ENCODE assay signal across 11 cellular contexts in the genomic region with DNA sequence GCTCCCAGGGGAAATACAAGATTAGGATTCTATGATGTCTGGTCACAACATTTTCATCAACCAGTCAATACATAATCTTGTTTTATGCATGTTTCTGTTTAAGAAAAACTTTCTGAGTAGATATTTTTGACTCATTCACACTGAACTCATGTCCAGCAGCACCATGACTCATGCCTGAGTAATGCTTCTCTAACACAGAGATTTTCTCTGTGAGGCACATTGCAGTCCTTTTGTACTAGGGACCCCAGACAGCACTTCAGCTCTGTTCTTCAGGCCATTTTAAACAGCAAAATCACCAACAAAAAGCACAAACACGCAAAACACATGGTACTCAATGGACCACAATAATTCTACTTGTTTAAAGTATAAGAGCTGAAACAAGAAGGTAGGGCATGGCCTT.
A peak's percentile ranks its signal among the peaks of the same experiment; 100 is the strongest.
DNase-seq lines count a peak whose midpoint lies in the region; ATAC-seq, FAIRE-seq and TF ChIP-seq lines count a peak whose summit lies in the region.
"Had no signal": no experiment of that assay in that cellular context is flagged by ENCODE, and none has a peak within 500 bp of the region (broad histone marks: within the 10 kb centered on the region; RNA-seq: fewer than 3 reads in every experiment).

No MANE protein-coding gene starts in this region.

- peak; percentile 97 for FAIRE-seq in RCC 7860 (lab: Jason Lieb, UNC)

- no peak for TF ChIP-seq CTCF in epithelial cell of proximal tubule (conservative IDR thresholded peaks at IDR 0.05; ENCODE audit: low read depth, low read length)
- no peak for TF ChIP-seq CTCF in omental fat pad (IDR thresholded peaks at IDR 0.05)

- ATAC-seq in omental fat pad (ENCODE audit: low FRiP score) = peak; percentile 89
- ATAC-seq in HG03565 (IDR thresholded peaks at IDR 0.05; ENCODE audit: unreplicated experiment) = no peak
- ATAC-seq: T-helper 17 cell had no signal

- H3K4me3 ChIP-seq in epithelial cell of proximal tubule (ENCODE audit: low read depth, low read length) = no peak overlapping the region
- H3K4me3 ChIP-seq: tibial artery had no signal

- DNase-seq in Daoy (ENCODE audit: low read depth) (peak; percentile 73), RCC 7860 (ENCODE audit: low spot score) (peak; percentile 71), epithelial cell of proximal tubule (ENCODE audit: low read depth) (peak; percentile 56), omental fat pad (ENCODE audit: low spot score) (no peak), NCI-H1092 (lab: John Stamatoyannopoulos, UW) (no peak), retina (no peak), amygdala (lab: John Stamatoyannopoulos, UW) (no peak)
- DNase-seq: DMS 273 treated with DMSO at 0.1 percent for 48 hours, T-helper 17 cell, tibial artery had no signal

Comparison
In these comparisons a context has a peak if more than half of its experiments do, and no peak if none do; other contexts are left out.
1. DNase-seq: peak in Daoy (single experiment), RCC 7860 (single experiment) and epithelial cell of proximal tubule (single experiment); none in omental fat pad (single experiment), NCI-H1092 (single experiment), retina (single experiment) and amygdala (0 of 56).